21 cellular contexts compared by ENCODE assay signal in the genomic region with DNA sequence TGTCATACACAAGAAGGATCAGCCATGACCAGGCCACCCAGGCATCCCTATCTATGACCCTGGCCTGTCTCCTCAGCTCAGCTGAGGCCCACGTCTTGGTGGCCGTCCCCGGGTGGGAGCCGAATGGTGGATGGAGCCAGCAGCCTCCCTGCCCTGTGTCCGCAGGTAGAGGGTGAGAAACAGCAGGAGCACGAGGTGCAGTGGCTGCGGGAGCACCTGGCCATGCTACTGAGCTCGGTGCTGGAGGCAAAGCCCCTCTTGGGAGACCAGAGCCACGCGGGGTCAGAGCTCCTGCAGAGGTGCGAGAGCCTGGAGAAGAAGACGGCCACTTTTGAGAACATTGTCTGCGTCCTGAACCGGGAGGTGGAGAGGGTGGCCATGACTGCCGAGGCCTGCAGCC. TPM values are rescaled to one million over a fixed set of nuclear protein-coding genes. Genes with fewer than 3 reads are reported as not detected.
DNase-seq lines count a peak whose midpoint lies in the region; ATAC-seq and TF ChIP-seq lines count a peak whose summit lies in the region.
"Had no signal": no experiment of that assay in that cellular context is flagged by ENCODE, and none has a peak within 500 bp of the region (broad histone marks: within the 10 kb centered on the region; RNA-seq: fewer than 3 reads in every experiment).

No MANE protein-coding gene starts in this region.

- no peak overlapping the region for H3K4me3 ChIP-seq in neuronal stem cell (ENCODE audit: low read length in 2 of 2)
- H3K4me3 ChIP-seq: BLaER1, GM23248, HAP-1 had no signal

- H3K23ac ChIP-seq in H9 (ENCODE audit: insufficient read length, low read depth, low read length) (no peak overlapping the region), neuronal stem cell (ENCODE audit: low read depth, low read length, poor library complexity) (no peak overlapping the region)

- CTCF ChIA-PET in activated CD4-positive, alpha-beta T cell treated with anti-CD3 and anti-CD28 coated beads, Interleukin-2, amount 10 ng/mL, durations not matched to agents 7 days and 5 days (lab: Charles Lee) = interaction anchor here (0.6 to 2.1 kb wide), 5 partner anchors 10 to 145 kb away, joined by 3 to 6 read pairs (median 3); no protein-coding TSS in a partner anchor

- H3K9ac ChIP-seq in H9 (ENCODE audit: extremely low read depth, insufficient read length, low read length) (no peak overlapping the region), neuronal stem cell (ENCODE audit: low read depth, low read length, poor library complexity) (no peak overlapping the region)
- H3K9ac ChIP-seq: BLaER1, GM23248 had no signal

- no CpG with 5 or more reads among the region's 15 CpGs for WGBS in H9 (ENCODE audit: extremely low coverage, insufficient read length, low lambda C conversion rate)
- WGBS in neuronal stem cell (ENCODE audit: extremely low coverage in 2 of 2, insufficient read length in 2 of 2, insufficient replicate concordance in 1 of 2), 2 donors = no CpG with 5 or more reads among the region's 15 CpGs

- H3K27me3 ChIP-seq in H9 (ENCODE audit: insufficient read depth, low read length) (no peaks in the 10 kb centered on the region), neuronal stem cell (ENCODE audit: control insufficient read depth in 3 of 3, insufficient read depth in 3 of 3, low read depth in 1 of 3, low read length in 3 of 3) (peaks cover 0 to 2% (median 0%) of the 10 kb centered on the region in 3 experiments)
- H3K27me3 ChIP-seq: BLaER1 had no signal

- no peaks in the 10 kb centered on the region for H3K9me3 Mint-ChIP-seq in activated CD4-positive, alpha-beta T cell treated with anti-CD3 and anti-CD28 coated beads, Interleukin-2, amount 10 ng/mL, durations not matched to agents 7 days and 5 days
- no peaks in the 10 kb centered on the region for H3K9me3 Mint-ChIP-seq in activated CD4-positive, alpha-beta T cell treated with anti-CD3 and anti-CD28 coated beads, Interleukin-2, amount 10 ng/mL, durations not matched to agents 24 days and 14 days
- H3K9me3 Mint-ChIP-seq in H9 = no peaks in the 10 kb centered on the region
- H3K9me3 Mint-ChIP-seq in central memory CD8-positive, alpha-beta T cell = no peaks in the 10 kb centered on the region
- H3K9me3 Mint-ChIP-seq: CD4-positive, CD25-positive, alpha-beta regulatory T cell; CD8-positive, alpha-beta T cell; HFFc6 had no signal

- peaks cover 49 to 84% of the 10 kb centered on the region in 2 donors for H3K36me3 ChIP-seq in neuronal stem cell (replicated peaks in 1 of 2; ENCODE audit: control insufficient read depth in 2 of 2, insufficient read depth in 2 of 2, low read length in 2 of 2)

- H2AFZ ChIP-seq in H9 (ENCODE audit: low read length) = no peak overlapping the region
- no peak overlapping the region for H2AFZ ChIP-seq in neuronal stem cell (ENCODE audit: low read length)
- H2AFZ ChIP-seq: GM23248 had no signal

- H3K4me3 Mint-ChIP-seq in activated CD4-positive, alpha-beta T cell treated with anti-CD3 and anti-CD28 coated beads, Interleukin-2, amount 10 ng/mL, durations not matched to agents 7 days and 5 days = no peak overlapping the region
- no peak overlapping the region for H3K4me3 Mint-ChIP-seq in activated CD4-positive, alpha-beta T cell treated with anti-CD3 and anti-CD28 coated beads, Interleukin-2, amount 10 ng/mL, durations not matched to agents 24 days and 14 days
- H3K4me3 Mint-ChIP-seq in H9 = no peak overlapping the region
- no peak overlapping the region for H3K4me3 Mint-ChIP-seq in central memory CD8-positive, alpha-beta T cell
- H3K4me3 Mint-ChIP-seq: B cell; CD4-positive, CD25-positive, alpha-beta regulatory T cell; CD8-positive, alpha-beta T cell; HFFc6 had no signal

- no peak overlapping the region for H2BK20ac ChIP-seq in H9 (ENCODE audit: low read depth, low read length, poor library complexity, severe bottlenecking)

- H2BK5ac ChIP-seq in H9 (ENCODE audit: insufficient read length, low read length) (no peak overlapping the region), neuronal stem cell (ENCODE audit: low read length) (no peak overlapping the region)

- H3K4me2 ChIP-seq in H9 (ENCODE audit: insufficient read depth, insufficient read length, low read length) = no peak overlapping the region
- H3K4me2 ChIP-seq in neuronal stem cell (ENCODE audit: insufficient read depth, low read length, poor library complexity, severe bottlenecking) = no peak overlapping the region
- H3K4me2 ChIP-seq: BLaER1 had no signal

- H2BK15ac ChIP-seq in H9 (ENCODE audit: low read depth, low read length) = no peak overlapping the region
- H2BK15ac ChIP-seq in neuronal stem cell (ENCODE audit: low read length) = no peak overlapping the region

- no peaks in the 10 kb centered on the region for H3K9me3 ChIP-seq in H9 (ENCODE audit: control insufficient read depth, low read depth, low read length)
- H3K9me3 ChIP-seq in neuronal stem cell (replicated peaks in 1 of 2; ENCODE audit: control insufficient read depth in 2 of 2, insufficient read depth in 1 of 2, low read depth in 1 of 2, low read length in 2 of 2) = no peaks in the 10 kb centered on the region
- H3K9me3 ChIP-seq: BLaER1, Caco-2, HAP-1 had no signal

- H2BK12ac ChIP-seq in H9 (ENCODE audit: insufficient read length, low read depth, low read length) (no peak overlapping the region), neuronal stem cell (ENCODE audit: low read length) (no peak overlapping the region)

- TF ChIP-seq CTCF in H9 (conservative IDR thresholded peaks at IDR 0.05) = no peak

- H4K5ac ChIP-seq in H9 (ENCODE audit: insufficient read length, low read depth, low read length) = no peak overlapping the region

- H2BK120ac ChIP-seq in H9 (ENCODE audit: low read depth, low read length, poor library complexity, severe bottlenecking) (no peak overlapping the region), neuronal stem cell (ENCODE audit: low read depth, low read length) (peak overlapping the region; percentile 1)

- no peaks in the 10 kb centered on the region for H3K23me2 ChIP-seq in H9 (ENCODE audit: insufficient read length, low read depth, low read length, poor library complexity, severe bottlenecking)

- no peak overlapping the region for H3K4ac ChIP-seq in H9 (ENCODE audit: low read depth, low read length)
- H3K4ac ChIP-seq in neuronal stem cell (ENCODE audit: low read length) = no peak overlapping the region

- no peak overlapping the region for H3T11ph ChIP-seq in H9 (ENCODE audit: low read length)

- H3K4me1 Mint-ChIP-seq in activated CD4-positive, alpha-beta T cell treated with anti-CD3 and anti-CD28 coated beads, Interleukin-2, amount 10 ng/mL, durations not matched to agents 7 days and 5 days = peaks cover 8% of the 10 kb centered on the region
- peaks cover 5% of the 10 kb centered on the region for H3K4me1 Mint-ChIP-seq in activated CD4-positive, alpha-beta T cell treated with anti-CD3 and anti-CD28 coated beads, Interleukin-2, amount 10 ng/mL, durations not matched to agents 24 days and 14 days
- no peaks in the 10 kb centered on the region for H3K4me1 Mint-ChIP-seq in H9
- peaks cover 17% of the 10 kb centered on the region for H3K4me1 Mint-ChIP-seq in central memory CD8-positive, alpha-beta T cell
- H3K4me1 Mint-ChIP-seq: B cell had no signal

- intact Hi-C loops in activated CD4-positive, alpha-beta T cell treated with anti-CD3 and anti-CD28 coated beads, Interleukin-2, amount 10 ng/mL, durations not matched to agents 24 days and 14 days (cut with micrococcal nuclease) = no loop called here

- H3K36me3 Mint-ChIP-seq in activated CD4-positive, alpha-beta T cell treated with anti-CD3 and anti-CD28 coated beads, Interleukin-2, amount 10 ng/mL, durations not matched to agents 7 days and 5 days (ENCODE audit: low read depth) = peaks cover 46% of the 10 kb centered on the region
- peaks cover 62% of the 10 kb centered on the region for H3K36me3 Mint-ChIP-seq in activated CD4-positive, alpha-beta T cell treated with anti-CD3 and anti-CD28 coated beads, Interleukin-2, amount 10 ng/mL, durations not matched to agents 24 days and 14 days (ENCODE audit: low read depth)
- peaks cover 42 to 74% (median 70%) of the 10 kb centered on the region in 3 experiments; a peak in 6 of 7 replicates for H3K36me3 Mint-ChIP-seq in H9 (ENCODE audit: insufficient read depth in 1 of 3, low read depth in 3 of 3)
- H3K36me3 Mint-ChIP-seq in central memory CD8-positive, alpha-beta T cell (ENCODE audit: insufficient read depth) = peaks cover 32% of the 10 kb centered on the region

- no peak overlapping the region for H3K56ac ChIP-seq in H9 (ENCODE audit: insufficient read length, low read depth, low read length)

- H3K4me1 ChIP-seq in H9 (ENCODE audit: insufficient read depth, low read length) (no peaks in the 10 kb centered on the region), neuronal stem cell (ENCODE audit: control insufficient read depth in 2 of 2, insufficient read depth in 1 of 2, low read depth in 1 of 2, low read length in 2 of 2) (no peaks in the 10 kb centered on the region)
- H3K4me1 ChIP-seq: BLaER1, Caco-2, HAP-1 had no signal

- H3K79me1 ChIP-seq in H9 (ENCODE audit: insufficient read depth, low read depth, low read length, poor library complexity, severe bottlenecking) (no peaks in the 10 kb centered on the region), neuronal stem cell (ENCODE audit: low read depth, low read length) (peaks cover 2% of the 10 kb centered on the region)

- no peaks in the 10 kb centered on the region for H3K79me2 ChIP-seq in H9 (ENCODE audit: insufficient read depth, low read length)

- DNase-seq in activated CD4-positive, alpha-beta T cell treated with anti-CD3 and anti-CD28 coated beads, Interleukin-2, amount 10 ng/mL, durations not matched to agents 7 days and 5 days = no peak
- DNase-seq in activated CD4-positive, alpha-beta T cell treated with anti-CD3 and anti-CD28 coated beads, Interleukin-2, amount 10 ng/mL, durations not matched to agents 24 days and 14 days = no peak
- DNase-seq in H9 = peak; percentile 20
- DNase-seq in central memory CD8-positive, alpha-beta T cell (ENCODE audit: low spot score in 2 of 2) = no peak
- no peak for DNase-seq in neuronal stem cell (ENCODE audit: low spot score)
- no peak for DNase-seq in SHP77 (lab: John Stamatoyannopoulos, UW)
- no peak for DNase-seq in iPS-NIHi11 (ENCODE audit: low spot score)
- no peak for DNase-seq in putamen (ENCODE audit: low spot score)
- DNase-seq: Caco-2; CD4-positive, CD25-positive, alpha-beta regulatory T cell; CD8-positive, alpha-beta T cell; DMS153; DND-41; GM23248; HFFc6 had no signal

- H3K27ac ChIP-seq in H9 (ENCODE audit: insufficient read length, low read depth, low read length) = no peak overlapping the region
- no peak overlapping the region for H3K27ac ChIP-seq in neuronal stem cell (replicated peaks; ENCODE audit: low read length)
- H3K27ac ChIP-seq: 22Rv1, BLaER1, C4-2B, GM23248 had no signal

- ATAC-seq in central memory CD8-positive, alpha-beta T cell (replicated peaks; ENCODE audit: extremely low read depth, poor library complexity, severe bottlenecking) = no peak
- ATAC-seq: CD8-positive, alpha-beta T cell had no signal

- peak overlapping the region; percentile 25 for H3K27ac Mint-ChIP-seq in activated CD4-positive, alpha-beta T cell treated with anti-CD3 and anti-CD28 coated beads, Interleukin-2, amount 10 ng/mL, durations not matched to agents 7 days and 5 days
- H3K27ac Mint-ChIP-seq in activated CD4-positive, alpha-beta T cell treated with anti-CD3 and anti-CD28 coated beads, Interleukin-2, amount 10 ng/mL, durations not matched to agents 24 days and 14 days = no peak overlapping the region
- H3K27ac Mint-ChIP-seq in H9 = peak overlapping the region in 1 of 3 experiments; percentile 44; a peak in 1 of 7 replicates
- H3K27ac Mint-ChIP-seq in central memory CD8-positive, alpha-beta T cell (ENCODE audit: low read depth) = peak overlapping the region; percentile 75
- H3K27ac Mint-ChIP-seq: B cell; CD4-positive, CD25-positive, alpha-beta regulatory T cell; CD8-positive, alpha-beta T cell; HFFc6 had no signal

- no peaks in the 10 kb centered on the region for H4K20me1 ChIP-seq in H9 (ENCODE audit: control insufficient read depth, insufficient read depth, insufficient read length)

- H4K8ac ChIP-seq in H9 (replicated peaks; ENCODE audit: insufficient read length, low read depth, low read length) (no peak overlapping the region), neuronal stem cell (ENCODE audit: low read depth, low read length) (no peak overlapping the region)

- POLR2A ChIA-PET in activated CD4-positive, alpha-beta T cell treated with anti-CD3 and anti-CD28 coated beads, Interleukin-2, amount 10 ng/mL, durations not matched to agents 7 days and 5 days (lab: Charles Lee) = interaction anchor here (0.7 to 0.9 kb wide), 2 partner anchors 120 to 826 kb away, joined by 3 to 4 read pairs; no protein-coding TSS in a partner anchor

- H3K18ac ChIP-seq in H9 (ENCODE audit: insufficient read length, low read depth, low read length) = no peak overlapping the region
- H3K18ac ChIP-seq in neuronal stem cell (ENCODE audit: low read length) = no peak overlapping the region

- H2AK5ac ChIP-seq in H9 (ENCODE audit: insufficient read length, low read length) (no peak overlapping the region), neuronal stem cell (ENCODE audit: low read depth, low read length) (no peak overlapping the region)

- no peaks in the 10 kb centered on the region for H3K27me3 Mint-ChIP-seq in activated CD4-positive, alpha-beta T cell treated with anti-CD3 and anti-CD28 coated beads, Interleukin-2, amount 10 ng/mL, durations not matched to agents 7 days and 5 days
- H3K27me3 Mint-ChIP-seq in activated CD4-positive, alpha-beta T cell treated with anti-CD3 and anti-CD28 coated beads, Interleukin-2, amount 10 ng/mL, durations not matched to agents 24 days and 14 days = no peaks in the 10 kb centered on the region
- H3K27me3 Mint-ChIP-seq in H9 (ENCODE audit: low read depth) = no peaks in the 10 kb centered on the region
- H3K27me3 Mint-ChIP-seq in central memory CD8-positive, alpha-beta T cell = no peaks in the 10 kb centered on the region
- H3K27me3 Mint-ChIP-seq: B cell; CD4-positive, CD25-positive, alpha-beta regulatory T cell had no signal

- no peak overlapping the region for H4K91ac ChIP-seq in H9 (ENCODE audit: insufficient read length, low read depth, low read length)
- H4K91ac ChIP-seq in neuronal stem cell (ENCODE audit: low read depth, low read length, poor library complexity) = no peak overlapping the region

- H3K14ac ChIP-seq in H9 (ENCODE audit: insufficient read depth, low read length) (no peak overlapping the region), neuronal stem cell (ENCODE audit: low read length) (no peak overlapping the region)

RNA-seq across cellular contexts. Expression of gene FBXW5, which starts 24.5 kb away (rescaled TPM):
- 100 to 1,000 TPM; 116 to 123 TPM for total RNA-seq in activated CD4-positive, alpha-beta T cell treated with anti-CD3 and anti-CD28 coated beads, Interleukin-2, amount 10 ng/mL, durations not matched to agents 7 days and 5 days
- 92.7 and 93.6 TPM in 2 replicates for total RNA-seq in activated CD4-positive, alpha-beta T cell treated with anti-CD3 and anti-CD28 coated beads, Interleukin-2, amount 10 ng/mL, durations not matched to agents 24 days and 14 days
- total RNA-seq in H9 (2021) = 62.2 and 65.0 TPM in 2 replicates
- polyA plus RNA-seq in neuronal stem cell (2013, experiment 1 of 2) = 33.3 TPM
- 31.2 TPM for polyA plus RNA-seq in neuronal stem cell (2013, experiment 2 of 2)

RNA-seq across cellular contexts. Expression of gene C8G, which starts 25.0 kb away (rescaled TPM):
- total RNA-seq in activated CD4-positive, alpha-beta T cell treated with anti-CD3 and anti-CD28 coated beads, Interleukin-2, amount 10 ng/mL, durations not matched to agents 7 days and 5 days = 1 to 10 TPM in 1 of 2 experiments, under 1 TPM in 1; 0.85 to 1.8 TPM
- total RNA-seq in activated CD4-positive, alpha-beta T cell treated with anti-CD3 and anti-CD28 coated beads, Interleukin-2, amount 10 ng/mL, durations not matched to agents 24 days and 14 days = 0.69 and 1.7 TPM in 2 replicates
- 0.96 and 1.3 TPM in 2 replicates for total RNA-seq in H9 (2021)
- 0.31 TPM for polyA plus RNA-seq in neuronal stem cell (2013, experiment 1 of 2)
- 0.22 TPM for polyA plus RNA-seq in neuronal stem cell (2013, experiment 2 of 2)
- total RNA-seq: CD8-positive, alpha-beta T cell; GM23248 had no signal

RNA-seq across cellular contexts. Expression of gene LCN12, which starts 32.0 kb away (rescaled TPM):
- total RNA-seq in activated CD4-positive, alpha-beta T cell treated with anti-CD3 and anti-CD28 coated beads, Interleukin-2, amount 10 ng/mL, durations not matched to agents 7 days and 5 days = 1 to 10 TPM; 3.1 to 3.5 TPM
- 1.3 and 2.3 TPM in 2 replicates for total RNA-seq in activated CD4-positive, alpha-beta T cell treated with anti-CD3 and anti-CD28 coated beads, Interleukin-2, amount 10 ng/mL, durations not matched to agents 24 days and 14 days
- 2.1 and 4.5 TPM in 2 replicates for total RNA-seq in H9 (2021)
- polyA plus RNA-seq in neuronal stem cell (2013, experiment 1 of 2) = 0.07 TPM
- polyA plus RNA-seq in neuronal stem cell (2013, experiment 2 of 2) = 0.12 TPM
- total RNA-seq: GM23248 had no signal
- polyA plus RNA-seq: AG04450; CD4-positive, CD25-positive, alpha-beta regulatory T cell; GM23248 had no signal

RNA-seq across cellular contexts. Expression of gene TRAF2, which starts 33.8 kb away (rescaled TPM):
- 10 to 100 TPM; 39.4 to 49.4 TPM for total RNA-seq in activated CD4-positive, alpha-beta T cell treated with anti-CD3 and anti-CD28 coated beads, Interleukin-2, amount 10 ng/mL, durations not matched to agents 7 days and 5 days
- 61.6 and 66.6 TPM in 2 replicates for total RNA-seq in activated CD4-positive, alpha-beta T cell treated with anti-CD3 and anti-CD28 coated beads, Interleukin-2, amount 10 ng/mL, durations not matched to agents 24 days and 14 days
- total RNA-seq in H9 (2021) = 48.8 and 49.2 TPM in 2 replicates
- 11.3 TPM for polyA plus RNA-seq in neuronal stem cell (2013, experiment 1 of 2)
- polyA plus RNA-seq in neuronal stem cell (2013, experiment 2 of 2) = 11.0 TPM

RNA-seq across cellular contexts. Expression of gene EDF1, which starts 54.0 kb away (rescaled TPM):
- total RNA-seq in activated CD4-positive, alpha-beta T cell treated with anti-CD3 and anti-CD28 coated beads, Interleukin-2, amount 10 ng/mL, durations not matched to agents 7 days and 5 days = 100 to 1,000 TPM; 290 to 291 TPM
- total RNA-seq in activated CD4-positive, alpha-beta T cell treated with anti-CD3 and anti-CD28 coated beads, Interleukin-2, amount 10 ng/mL, durations not matched to agents 24 days and 14 days = 378 and 380 TPM in 2 replicates
- total RNA-seq in H9 (2021) = 318 and 328 TPM in 2 replicates
- polyA plus RNA-seq in neuronal stem cell (2013, experiment 1 of 2) = 289 TPM
- 288 TPM for polyA plus RNA-seq in neuronal stem cell (2013, experiment 2 of 2)
